ENCODE assay signal across 8 cellular contexts in the genomic region with DNA sequence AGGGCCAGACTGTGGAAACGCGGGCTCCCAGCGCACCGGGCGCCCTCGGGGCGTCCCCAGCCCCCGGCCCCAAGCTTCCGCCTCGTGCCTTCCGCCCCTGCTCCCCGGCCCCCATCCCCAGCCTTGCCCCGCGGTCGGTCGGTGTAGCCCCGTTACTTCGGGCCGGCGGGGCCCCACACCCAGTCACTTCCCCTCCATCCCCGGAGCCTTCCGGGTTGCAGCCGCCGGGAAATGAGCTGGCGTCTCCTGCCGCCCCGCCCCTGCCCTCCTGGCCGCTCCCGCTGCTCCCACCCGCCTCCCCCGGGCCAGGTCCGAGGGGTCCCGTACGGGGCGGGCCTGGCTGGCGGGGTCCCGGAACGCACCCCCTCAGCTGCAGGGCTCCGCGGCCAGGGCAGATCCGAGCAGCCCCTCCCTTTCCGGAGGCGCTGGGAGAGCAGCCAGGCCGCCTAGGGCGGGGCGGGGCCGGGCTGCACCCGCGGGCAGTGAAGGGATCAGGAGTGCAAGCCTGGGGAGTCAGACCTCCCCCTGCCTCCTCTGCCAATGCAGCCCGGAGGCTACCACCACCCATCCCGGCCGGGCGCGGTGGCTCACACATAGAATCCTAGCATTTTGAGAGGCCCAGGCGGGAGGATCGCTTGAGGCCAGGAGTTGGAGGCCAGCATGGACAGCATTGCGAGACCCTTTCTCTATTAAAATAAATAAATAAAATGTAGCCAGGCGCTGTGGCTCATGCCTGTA. TPM values are rescaled to one million over a fixed set of nuclear protein-coding genes. Genes with fewer than 3 reads are reported as not detected.
DNase-seq lines count a peak whose midpoint lies in the region; ATAC-seq and TF ChIP-seq lines count a peak whose summit lies in the region.

No MANE protein-coding gene starts in this region.

- peak overlapping the region; percentile 83 to 94 (median 88) for H3K4me3 Mint-ChIP-seq in CD4-positive, CD25-positive, alpha-beta regulatory T cell
- peak overlapping the region; percentile 58 for H3K4me3 Mint-ChIP-seq in type B pancreatic cell

- H3K36me3 Mint-ChIP-seq in CD4-positive, CD25-positive, alpha-beta regulatory T cell: peaks cover 4% of the 10 kb centered on the region
- H3K36me3 Mint-ChIP-seq in type B pancreatic cell: peaks cover 5% of the 10 kb centered on the region

- WGBS in gastroesophageal sphincter (ENCODE audit: low coverage in 1 of 2), 2 donors: 59% methylated on average over 2 of the region's 58 CpGs; no CpG with 5 or more reads in 1 of the 2 donors
- WGBS in neuronal stem cell (ENCODE audit: extremely low coverage in 2 of 2, insufficient read length in 2 of 2, insufficient replicate concordance in 1 of 2), 2 donors: no CpG with 5 or more reads among the region's 58 CpGs

- H3K9ac ChIP-seq in neuronal stem cell (ENCODE audit: low read depth, low read length, poor library complexity): peak overlapping the region; percentile 88

- ATAC-seq in CD4-positive, CD25-positive, alpha-beta regulatory T cell (ENCODE audit: low read depth in 2 of 2): peak; percentile 46 to 47
- peak; percentile 48 for ATAC-seq in GM19324 (IDR thresholded peaks at IDR 0.05; ENCODE audit: low FRiP score, unreplicated experiment)
- ATAC-seq in HG03460 (IDR thresholded peaks at IDR 0.05; ENCODE audit: unreplicated experiment): peak; percentile 39
- ATAC-seq in gastroesophageal sphincter: peak; percentile 78

- H3K14ac ChIP-seq in neuronal stem cell (ENCODE audit: low read length): no peak overlapping the region

- H2BK5ac ChIP-seq in neuronal stem cell (ENCODE audit: low read length): peak overlapping the region; percentile 53

- no peak overlapping the region for H3K4ac ChIP-seq in neuronal stem cell (ENCODE audit: low read length)

- H3K4me2 ChIP-seq in neuronal stem cell (ENCODE audit: insufficient read depth, low read length, poor library complexity, severe bottlenecking): peak overlapping the region; percentile 93

- peak overlapping the region; percentile 48 for H3K4me3 ChIP-seq in CD4-positive, CD25-positive, alpha-beta regulatory T cell (ENCODE audit: low read depth, low read length)
- H3K4me3 ChIP-seq in gastroesophageal sphincter: peak overlapping the region; percentile 59 to 93
- peak overlapping the region; percentile 57 to 94 for H3K4me3 ChIP-seq in neuronal stem cell (ENCODE audit: low read length in 2 of 2)

- H3K79me1 ChIP-seq in neuronal stem cell (ENCODE audit: low read depth, low read length): no peaks in the 10 kb centered on the region

- H4K91ac ChIP-seq in neuronal stem cell (ENCODE audit: low read depth, low read length, poor library complexity): no peak overlapping the region

- peak overlapping the region; percentile 99 for H3K27ac ChIP-seq in CD4-positive, CD25-positive, alpha-beta regulatory T cell (ENCODE audit: insufficient read depth, low read length, poor library complexity, severe bottlenecking)
- peak overlapping the region; percentile 11 to 92 (median 89) for H3K27ac ChIP-seq in gastroesophageal sphincter
- H3K27ac ChIP-seq in neuronal stem cell (replicated peaks; ENCODE audit: low read length): no peak overlapping the region

- H3K4me1 Mint-ChIP-seq in CD4-positive, CD25-positive, alpha-beta regulatory T cell: peaks cover 0 to 44% (median 27%) of the 10 kb centered on the region in 4 donors
- peaks cover 20% of the 10 kb centered on the region for H3K4me1 Mint-ChIP-seq in type B pancreatic cell (ENCODE audit: unreplicated experiment)

- DNase-seq in CD4-positive, CD25-positive, alpha-beta regulatory T cell: peak; percentile 58 to 76 (median 59)
- peak; percentile 67 for DNase-seq in activated naive CD4-positive, alpha-beta T cell treated with Interleukin-2 at 50 U/mL for 16 hours
- no peak for DNase-seq in neuronal stem cell (ENCODE audit: low spot score)
- no peak for DNase-seq in type B pancreatic cell (ENCODE audit: extremely low spot score, unreplicated experiment)

- H3K36me3 ChIP-seq in CD4-positive, CD25-positive, alpha-beta regulatory T cell (ENCODE audit: control insufficient read depth, insufficient read depth, low read length): peaks cover 7% of the 10 kb centered on the region
- peaks cover 0 to 14% of the 10 kb centered on the region in 2 donors for H3K36me3 ChIP-seq in gastroesophageal sphincter
- peaks cover 0 to 6% of the 10 kb centered on the region in 2 donors for H3K36me3 ChIP-seq in neuronal stem cell (replicated peaks in 1 of 2; ENCODE audit: control insufficient read depth in 2 of 2, insufficient read depth in 2 of 2, low read length in 2 of 2)

- H3K23ac ChIP-seq in neuronal stem cell (ENCODE audit: low read depth, low read length, poor library complexity): peak overlapping the region; percentile 85

- H2BK120ac ChIP-seq in neuronal stem cell (ENCODE audit: low read depth, low read length): no peak overlapping the region

- H3K27me3 ChIP-seq in CD4-positive, CD25-positive, alpha-beta regulatory T cell (ENCODE audit: control insufficient read depth, insufficient read depth, low read length): no peaks in the 10 kb centered on the region
- no peaks in the 10 kb centered on the region for H3K27me3 ChIP-seq in gastroesophageal sphincter
- H3K27me3 ChIP-seq in neuronal stem cell (ENCODE audit: control insufficient read depth in 3 of 3, insufficient read depth in 3 of 3, low read depth in 1 of 3, low read length in 3 of 3): no peaks in the 10 kb centered on the region

- no peak overlapping the region for H2AK5ac ChIP-seq in neuronal stem cell (ENCODE audit: low read depth, low read length)

- peak overlapping the region; percentile 92 for H3K18ac ChIP-seq in neuronal stem cell (ENCODE audit: low read length)

- no peak overlapping the region for H2BK12ac ChIP-seq in neuronal stem cell (ENCODE audit: low read length)

- H4K8ac ChIP-seq in neuronal stem cell (ENCODE audit: low read depth, low read length): no peak overlapping the region

- TF ChIP-seq EP300 in gastroesophageal sphincter (IDR thresholded peaks at IDR 0.05): no peak

- no peaks in the 10 kb centered on the region for H3K9me3 ChIP-seq in CD4-positive, CD25-positive, alpha-beta regulatory T cell (ENCODE audit: control insufficient read depth in 2 of 2, low read length in 2 of 2)
- no peaks in the 10 kb centered on the region for H3K9me3 ChIP-seq in gastroesophageal sphincter
- no peaks in the 10 kb centered on the region for H3K9me3 ChIP-seq in neuronal stem cell (replicated peaks in 1 of 2; ENCODE audit: control insufficient read depth in 2 of 2, insufficient read depth in 1 of 2, low read depth in 1 of 2, low read length in 2 of 2)

- peaks cover 4% of the 10 kb centered on the region for H3K27me3 Mint-ChIP-seq in CD4-positive, CD25-positive, alpha-beta regulatory T cell
- H3K27me3 Mint-ChIP-seq in type B pancreatic cell: no peaks in the 10 kb centered on the region

- no peak overlapping the region for H2BK15ac ChIP-seq in neuronal stem cell (ENCODE audit: low read length)

- H3K4me1 ChIP-seq in CD4-positive, CD25-positive, alpha-beta regulatory T cell (ENCODE audit: control insufficient read depth, insufficient read depth, low read length, poor library complexity, severe bottlenecking): peaks cover 53% of the 10 kb centered on the region
- peaks cover 0 to 56% (median 13%) of the 10 kb centered on the region in 3 donors for H3K4me1 ChIP-seq in gastroesophageal sphincter
- peaks cover 1 to 6% of the 10 kb centered on the region in 2 donors for H3K4me1 ChIP-seq in neuronal stem cell (ENCODE audit: control insufficient read depth in 2 of 2, insufficient read depth in 1 of 2, low read depth in 1 of 2, low read length in 2 of 2)

- peak overlapping the region; percentile 99 for H2AFZ ChIP-seq in neuronal stem cell (ENCODE audit: low read length)

- no peaks in the 10 kb centered on the region for H3K9me3 Mint-ChIP-seq in CD4-positive, CD25-positive, alpha-beta regulatory T cell
- H3K9me3 Mint-ChIP-seq in type B pancreatic cell: no peaks in the 10 kb centered on the region

- peak overlapping the region in 2 of 3 donors; percentile 36 to 92 for H3K27ac Mint-ChIP-seq in CD4-positive, CD25-positive, alpha-beta regulatory T cell
- H3K27ac Mint-ChIP-seq in type B pancreatic cell: no peak overlapping the region

- TF ChIP-seq CTCF in gastroesophageal sphincter (IDR thresholded peaks at IDR 0.05): no peak
- TF ChIP-seq CTCF in type B pancreatic cell (conservative IDR thresholded peaks at IDR 0.05): no peak

- peak; percentile 47; the same call in 1 of the 2 replicates for TF ChIP-seq POLR2A in Raji (IDR thresholded peaks at IDR 0.05; ENCODE audit: insufficient read depth, low read depth, low read length)
- peak; percentile 22 to 25 for TF ChIP-seq POLR2A in gastroesophageal sphincter (IDR thresholded peaks at IDR 0.05)

RNA-seq across cellular contexts. Expression of a gene that starts 0.7 kb away (rescaled TPM):
- 205 TPM for total RNA-seq in CD4-positive, CD25-positive, alpha-beta regulatory T cell
- polyA plus RNA-seq in CD4-positive, CD25-positive, alpha-beta regulatory T cell: 100 to 1,000 TPM; 602 to 898 (median 659) TPM
- total RNA-seq in gastroesophageal sphincter (100 to 1,000 TPM in 3 of 4 donors, 10 to 100 TPM in 1; 69.9 to 158 (median 138) TPM), type B pancreatic cell (ENCODE audit: low replicate concordance) (55.0 and 125 TPM in 2 replicates)
- polyA plus RNA-seq in neuronal stem cell (2013, experiment 1 of 2): 33.4 TPM
- 32.0 TPM for polyA plus RNA-seq in neuronal stem cell (2013, experiment 2 of 2)

RNA-seq across cellular contexts. Expression of a gene that starts 33.2 kb away (rescaled TPM):
- total RNA-seq in CD4-positive, CD25-positive, alpha-beta regulatory T cell: 52.8 TPM
- polyA plus RNA-seq in CD4-positive, CD25-positive, alpha-beta regulatory T cell: 10 to 100 TPM; 17.2 to 27.5 (median 19.7) TPM
- total RNA-seq in gastroesophageal sphincter: 100 to 1,000 TPM in 3 of 4 donors, 10 to 100 TPM in 1; 91.7 to 155 (median 123) TPM
- 126 TPM for polyA plus RNA-seq in neuronal stem cell (2013, experiment 1 of 2)
- 129 TPM for polyA plus RNA-seq in neuronal stem cell (2013, experiment 2 of 2)
- total RNA-seq in type B pancreatic cell (ENCODE audit: low replicate concordance): 112 and 115 TPM in 2 replicates

RNA-seq across cellular contexts. Expression of a gene that starts 33.5 kb away (rescaled TPM):
- total RNA-seq in CD4-positive, CD25-positive, alpha-beta regulatory T cell: 130 TPM
- 100 to 1,000 TPM; 175 to 251 (median 224) TPM for polyA plus RNA-seq in CD4-positive, CD25-positive, alpha-beta regulatory T cell
- total RNA-seq in gastroesophageal sphincter: 10 to 100 TPM; 47.3 to 73.4 (median 70.0) TPM
- polyA plus RNA-seq in neuronal stem cell (2013, experiment 1 of 2): 118 TPM
- 113 TPM for polyA plus RNA-seq in neuronal stem cell (2013, experiment 2 of 2)
- 102 and 166 TPM in 2 replicates for total RNA-seq in type B pancreatic cell (ENCODE audit: low replicate concordance)

RNA-seq across cellular contexts. Expression of a gene that starts 49.5 kb away (rescaled TPM):
- total RNA-seq in CD4-positive, CD25-positive, alpha-beta regulatory T cell: 42.5 TPM
- 10 to 100 TPM; 70.2 to 79.0 (median 75.9) TPM for polyA plus RNA-seq in CD4-positive, CD25-positive, alpha-beta regulatory T cell
- total RNA-seq in gastroesophageal sphincter (100 to 1,000 TPM in 2 of 4 donors, 10 to 100 TPM in 2; 75.0 to 112 (median 98.3) TPM), type B pancreatic cell (ENCODE audit: low replicate concordance) (164 and 209 TPM in 2 replicates)
- 238 TPM for polyA plus RNA-seq in neuronal stem cell (2013, experiment 1 of 2)
- 242 TPM for polyA plus RNA-seq in neuronal stem cell (2013, experiment 2 of 2)

Comparison
In these comparisons a context has a peak if more than half of its experiments do, and no peak if none do; other contexts are left out.
1. DNase-seq: peak in CD4-positive, CD25-positive, alpha-beta regulatory T cell (3 of 3) and activated naive CD4-positive, alpha-beta T cell treated with Interleukin-2 at 50 U/mL for 16 hours (single experiment); none in neuronal stem cell (single experiment) and type B pancreatic cell (single experiment).
2. Peak in every context shown above with its lines, with median percentiles within 50 percentile points of each other: ATAC-seq and H3K4me3 ChIP-seq.